Comparison of ENCODE assay signal across 1 cellular context in the genomic region with DNA sequence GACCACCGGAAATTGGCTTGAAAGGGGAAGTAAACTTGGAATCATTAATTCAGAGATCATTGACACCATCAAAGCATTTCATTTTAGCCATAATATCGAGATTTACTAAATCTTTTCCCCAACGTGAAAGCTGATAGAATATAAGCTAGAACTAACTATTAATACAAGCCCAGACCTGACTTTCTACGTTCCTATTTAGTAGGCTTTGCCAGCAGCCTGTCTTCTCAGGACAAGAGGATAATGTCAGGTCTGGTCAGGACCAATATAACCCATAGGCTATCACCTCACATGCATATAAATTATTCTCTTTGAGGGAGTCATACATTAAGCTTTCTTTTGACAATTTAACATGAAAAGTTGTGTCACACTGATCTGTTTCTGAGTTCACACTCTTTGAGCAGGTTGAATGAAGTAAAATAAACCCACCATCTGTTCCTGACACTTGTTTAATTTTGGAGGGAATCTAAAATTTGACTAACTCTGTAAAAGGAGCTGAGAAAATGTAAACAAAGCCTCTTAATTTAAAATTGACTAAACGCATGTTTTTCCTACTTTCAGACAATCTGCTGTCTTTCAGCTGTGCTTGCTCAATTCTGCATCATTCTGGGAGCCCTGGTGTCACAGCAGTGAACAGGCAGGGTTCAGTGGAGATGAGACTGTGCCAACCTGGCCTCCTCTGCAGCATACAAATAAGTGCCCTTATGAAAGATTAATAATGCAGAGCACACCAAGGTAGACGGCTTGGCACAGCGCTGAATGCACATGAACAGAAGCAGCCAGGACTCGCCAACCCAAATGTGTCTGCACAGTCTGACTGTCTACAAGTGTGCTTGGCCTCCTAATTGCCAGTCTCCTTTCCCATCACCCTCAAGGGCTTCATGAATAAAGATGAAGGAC.
TF ChIP-seq lines count a peak whose summit lies in the region.

No MANE protein-coding gene starts in this region.

TF ChIP-seq in GM23338, 12 proteins besides CTCF, POLR2A, EP300 and RAD21 (continued from another document):
- no peak for TF ChIP-seq NANOG (IDR thresholded peaks at IDR 0.05; ENCODE audit: borderline replicate concordance)
- TF ChIP-seq JUNB (IDR thresholded peaks at IDR 0.05; ENCODE audit: unreplicated experiment) = no peak
- no peak for TF ChIP-seq POLR2AphosphoS5 (IDR thresholded peaks at IDR 0.05; ENCODE audit: low read depth)
